Comparison of ENCODE assay signal across 11 cellular contexts in genomic region chr4:55819634-55820033, GRCh38. TPM values are rescaled to one million over a fixed set of nuclear protein-coding genes. Genes with fewer than 3 reads are reported as not detected.
DNase-seq lines count a peak whose midpoint lies in the region; ATAC-seq and TF ChIP-seq lines count a peak whose summit lies in the region.
"Had no signal": no experiment of that assay in that cellular context is flagged by ENCODE, and none has a peak within 500 bp of the region (broad histone marks: within the 10 kb centered on the region; RNA-seq: fewer than 3 reads in every experiment).

TSS of gene EXOC1L (plus strand) at chr4:55819790. CDS start at chr4:55820027, 237 bp downstream.

- no peaks in the 10 kb centered on the region for H3K9me3 ChIP-seq in AG04450 (ENCODE audit: control insufficient read depth, insufficient read depth, low read length)
- no peaks in the 10 kb centered on the region for H3K9me3 ChIP-seq in HUES48 (ENCODE audit: control insufficient read depth, insufficient read depth, low read length)
- H3K9me3 ChIP-seq in mesodermal cell (ENCODE audit: control insufficient read depth, low read length): no peaks in the 10 kb centered on the region
- H3K9me3 ChIP-seq in SJCRH30 (replicated peaks): no peaks in the 10 kb centered on the region; the same call in 1 of the 2 replicates

- CTCF ChIA-PET in AG04450 (lab: Charles Lee): no interaction called here

- H3K4me1 ChIP-seq in HUES48 (ENCODE audit: control insufficient read depth, insufficient read depth, low read length) (peaks cover 4% of the 10 kb centered on the region; the same call in 1 of the 2 replicates), mesodermal cell (ENCODE audit: control insufficient read depth, insufficient read depth, low read length, poor library complexity, severe bottlenecking) (no peaks in the 10 kb centered on the region), SJCRH30 (no peaks in the 10 kb centered on the region)

- no peak for ATAC-seq in HG03025 (IDR thresholded peaks at IDR 0.05; ENCODE audit: low FRiP score, unreplicated experiment)

- no peak within 1 kb of the TSS for H3K27ac ChIP-seq in AG04450 (ENCODE audit: low read depth, low read length)
- no peak within 1 kb of the TSS for H3K27ac ChIP-seq in HUES48 (ENCODE audit: low read depth, low read length)
- peak within 1 kb of the TSS; percentile 6 for H3K27ac ChIP-seq in mesodermal cell (ENCODE audit: low read depth, low read length, severe bottlenecking)
- H3K27ac ChIP-seq in SJCRH30: no peak within 1 kb of the TSS

- 2 to 5% methylated on average over 11 to 13 of the region's 13 CpGs for WGBS in mesodermal cell (ENCODE audit: insufficient coverage in 2 of 2), 2 experiments

- DNase-seq in AG04450 (ENCODE audit: low read depth, low spot score): no peak
- peak; percentile 86 for DNase-seq in ecto neural progenitor cell (ENCODE audit: low spot score)
- no peak for DNase-seq in GM10266 (ENCODE audit: extremely low spot score)
- DNase-seq in DMS 273 treated with DMSO at 0.1 percent for 48 hours (lab: John Stamatoyannopoulos, UW): no peak
- no peak for DNase-seq in SJCRH30
- DNase-seq: DND-41, NCI-H774 had no signal

- H3K27me3 ChIP-seq in AG04450 (ENCODE audit: control insufficient read depth, insufficient read depth, low read length): peaks cover 5% of the 10 kb centered on the region
- no peaks in the 10 kb centered on the region for H3K27me3 ChIP-seq in HUES48 (ENCODE audit: control insufficient read depth, insufficient read depth, low read length)
- H3K27me3 ChIP-seq in SJCRH30: no peaks in the 10 kb centered on the region; the same call in 1 of the 2 replicates

- 0 out of 2 replicates have a peak, but pooled peaks have one; percentile 8 for TF ChIP-seq CTCF in AG04450 (IDR thresholded peaks at IDR 0.05; ENCODE audit: low read depth, low read length)
- no peak for TF ChIP-seq CTCF in GM10266 (IDR thresholded peaks at IDR 0.05; ENCODE audit: control insufficient read depth, insufficient read depth, low read depth, missing control alignments)

- H3K36me3 ChIP-seq in HUES48 (ENCODE audit: control insufficient read depth, insufficient read depth, low read length) (no peaks in the 10 kb centered on the region), mesodermal cell (ENCODE audit: control insufficient read depth, insufficient read depth, low read length) (no peaks in the 10 kb centered on the region), SJCRH30 (no peaks in the 10 kb centered on the region)

- H3K9ac ChIP-seq in HUES48 (ENCODE audit: low read depth, low read length): no peak within 1 kb of the TSS; the same call in 1 of the 2 replicates

- POLR2A ChIA-PET in AG04450 (lab: Yijun Ruan, JAX): no interaction called here

- H3K4me3 ChIP-seq in AG04450 (ENCODE audit: low read depth, low read length): 0 out of 2 replicates have a peak within 1 kb of the TSS, but pooled peaks have one; percentile 7
- peak within 1 kb of the TSS; percentile 23; the same call in 1 of the 2 replicates for H3K4me3 ChIP-seq in HUES48 (ENCODE audit: low read depth, low read length)
- no peak within 1 kb of the TSS for H3K4me3 ChIP-seq in mesodermal cell (ENCODE audit: extremely low read depth, insufficient read depth, low read length, poor library complexity, severe bottlenecking)
- H3K4me3 ChIP-seq in SJCRH30: no peak within 1 kb of the TSS

RNA-seq across cellular contexts. Expression of gene EXOC1L, which starts in this region (rescaled TPM):
- polyA plus RNA-seq in AG04450 (2011; rRNA removed): not detected in 2 replicates
- polyA minus RNA-seq in AG04450 (2011; rRNA and poly(A)+ RNA removed): not detected in 2 replicates
- polyA plus RNA-seq in mesodermal cell (2013, experiment 1 of 2): not detected
- not detected for polyA plus RNA-seq in mesodermal cell (2013, experiment 2 of 2)
- total RNA-seq in SJCRH30 (2014; rRNA removed; shearing (Covaris generic)): not detected in 2 replicates
- total RNA-seq: liver had no signal
- polyA plus RNA-seq: liver had no signal

Comparison
In these comparisons a context has a peak if more than half of its experiments do, and no peak if none do; other contexts are left out.
1. H3K4me3 ChIP-seq: peak in AG04450 (single experiment) and HUES48 (single experiment); none in mesodermal cell (single experiment) and SJCRH30 (single experiment).